ENCODE assay signal across 1 cellular context in genomic region chr19:954272-954671, GRCh38.
TF ChIP-seq lines count a peak whose summit lies in the region.

No MANE protein-coding gene starts in this region.

TF ChIP-seq in GM23338, 12 proteins besides CTCF, POLR2A, EP300 and RAD21:
- no peak for TF ChIP-seq EZH2 (IDR thresholded peaks at IDR 0.05; ENCODE audit: low read depth, unreplicated experiment)
- TF ChIP-seq CREB1 (CRISPR knock-in tag; IDR thresholded peaks at IDR 0.05; ENCODE audit: low read depth), result no peak
- TF ChIP-seq JUNB (IDR thresholded peaks at IDR 0.05; ENCODE audit: unreplicated experiment), result no peak
